Comparison of ENCODE assay signal across 9 cellular contexts in the genomic region with DNA sequence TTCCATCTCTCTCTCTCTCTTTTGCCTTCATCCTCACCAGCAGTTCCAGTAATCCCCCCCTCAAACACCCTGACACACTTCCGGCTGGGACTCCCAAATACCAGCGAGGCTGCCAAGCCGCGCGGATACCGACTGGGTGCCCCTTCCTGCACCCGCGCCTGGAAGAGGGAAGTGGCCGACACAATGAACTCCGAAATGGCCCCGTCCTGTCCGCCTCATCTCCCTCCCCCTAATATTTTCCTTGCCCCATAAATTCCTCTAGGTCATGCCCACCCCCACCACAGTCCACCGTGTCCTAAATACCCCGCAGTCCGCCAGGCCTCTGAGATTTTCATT. TPM values are rescaled to one million over a fixed set of nuclear protein-coding genes. Genes with fewer than 3 reads are reported as not detected.
A peak's percentile ranks its signal among the peaks of the same experiment; 100 is the strongest.
DNase-seq lines count a peak whose midpoint lies in the region; ATAC-seq and TF ChIP-seq lines count a peak whose summit lies in the region.
"Had no signal": no experiment of that assay in that cellular context is flagged by ENCODE, and none has a peak within 500 bp of the region (broad histone marks: within the 10 kb centered on the region; RNA-seq: fewer than 3 reads in every experiment).

No MANE protein-coding gene starts in this region.

- intact Hi-C loops in left cardiac atrium (cut with DNase I) (loop anchor here (10.0 kb wide), 2 partner anchors 782 to 1302 kb away; no protein-coding TSS in a partner anchor), cardiac septum (cut with DNase I) (loop anchor here (10.0 kb wide), 1 partner anchor 1302 kb away; no protein-coding TSS in a partner anchor), aorta (cut with DNase I) (loop anchor here in 1 of 2 donors (10.0 kb wide), 1 partner anchor 962 kb away; a partner anchor contains a TSS)

- DNase-seq in left cardiac atrium (peak; percentile 14), cardiac septum (ENCODE audit: low spot score) (no peak), aorta (peak; percentile 47 to 86), amygdala (lab: John Stamatoyannopoulos, UW) (no peak)
- no peak for DNase-seq in activated CD8-positive, alpha-beta memory T cell treated with anti-CD3 and anti-CD28 coated beads, Interleukin-2, amount 50 U/mL, for 4 hours
- DNase-seq: activated naive CD4-positive, alpha-beta T cell treated with Interleukin-2 at 50 U/mL for 16 hours had no signal

- H3K4me1 ChIP-seq in mesodermal cell (ENCODE audit: control insufficient read depth, insufficient read depth, low read length, poor library complexity, severe bottlenecking) (peaks cover 2% of the 10 kb centered on the region), aorta (ENCODE audit: control insufficient read depth in 1 of 2, insufficient read depth in 2 of 2, low read length in 2 of 2) (no peaks in the 10 kb centered on the region)

- 3 to 7% methylated on average over 10 to 15 of the region's 15 CpGs for WGBS in mesodermal cell (ENCODE audit: insufficient coverage in 2 of 2), 2 experiments
- 56 to 73% methylated on average over 15 of the region's 15 CpGs for WGBS in aorta, 2 donors

- TF ChIP-seq CTCF in VCaP (conservative IDR thresholded peaks at IDR 0.05), result no peak

- ATAC-seq in left cardiac atrium (no peak), aorta (ENCODE audit: low FRiP score) (no peak), GM21619 (IDR thresholded peaks at IDR 0.05; ENCODE audit: unreplicated experiment) (no peak)

- H3K27ac ChIP-seq in VCaP (peak overlapping the region; percentile 99), mesodermal cell (ENCODE audit: low read depth, low read length, severe bottlenecking) (peak overlapping the region; percentile 10), aorta (ENCODE audit: low read depth in 1 of 2, low read length in 2 of 2) (no peak overlapping the region)

- H3K9me3 ChIP-seq in mesodermal cell (ENCODE audit: control insufficient read depth, low read length) (no peaks in the 10 kb centered on the region), aorta (ENCODE audit: control insufficient read depth, low read length) (no peaks in the 10 kb centered on the region)

- H3K4me3 ChIP-seq in mesodermal cell (ENCODE audit: extremely low read depth, insufficient read depth, low read length, poor library complexity, severe bottlenecking), result peak overlapping the region; percentile 11
- H3K4me3 ChIP-seq in aorta (ENCODE audit: low read length in 2 of 2), result no peak overlapping the region

- H3K27me3 ChIP-seq in aorta (ENCODE audit: control insufficient read depth in 1 of 2, insufficient read depth in 2 of 2, low read length in 1 of 2), result no peaks in the 10 kb centered on the region

- H3K36me3 ChIP-seq in mesodermal cell (ENCODE audit: control insufficient read depth, insufficient read depth, low read length) (no peaks in the 10 kb centered on the region), aorta (ENCODE audit: control insufficient read depth in 1 of 2, insufficient read depth in 2 of 2, low read length in 1 of 2) (no peaks in the 10 kb centered on the region)

RNA-seq across cellular contexts. Expression of a gene that starts 1.8 kb away (rescaled TPM):
- total RNA-seq in left cardiac atrium (not detected), cardiac septum (not detected), aorta (1 to 10 TPM; 1.6 to 5.8 TPM)
- 11.6 TPM for polyA plus RNA-seq in mesodermal cell (2013, experiment 1 of 2)
- 11.2 TPM for polyA plus RNA-seq in mesodermal cell (2013, experiment 2 of 2)
- polyA plus RNA-seq in aorta, result 1 to 10 TPM; 1.5 to 3.1 TPM

RNA-seq across cellular contexts. Expression of a gene that starts 7.0 kb away (rescaled TPM):
- total RNA-seq in left cardiac atrium (under 1 TPM; 0.10 to 0.21 TPM), cardiac septum (not detected), aorta (10 to 100 TPM in 1 of 2 donors, 1 to 10 TPM in 1; 1.5 to 11.2 TPM)
- polyA plus RNA-seq in mesodermal cell (2013, experiment 1 of 2), result 5.6 TPM
- 6.2 TPM for polyA plus RNA-seq in mesodermal cell (2013, experiment 2 of 2)
- 1 to 10 TPM; 3.4 to 3.6 TPM for polyA plus RNA-seq in aorta

RNA-seq across cellular contexts. Expression of a gene that starts 10.7 kb away (rescaled TPM):
- total RNA-seq in left cardiac atrium, result under 1 TPM; 0.12 to 0.39 TPM
- not detected for total RNA-seq in cardiac septum
- 2.8 TPM for polyA plus RNA-seq in mesodermal cell (2013, experiment 1 of 2)
- 3.2 TPM for polyA plus RNA-seq in mesodermal cell (2013, experiment 2 of 2)
- 1 to 10 TPM; 4.7 to 9.3 TPM for total RNA-seq in aorta
- polyA plus RNA-seq in aorta, result 1 to 10 TPM; 2.4 to 3.3 TPM

RNA-seq across cellular contexts. Expression of a gene that starts 14.8 kb away (rescaled TPM):
- total RNA-seq in left cardiac atrium (under 1 TPM; 0.68 to 0.74 TPM), cardiac septum (0.40 TPM), aorta (10 to 100 TPM in 1 of 2 donors, 1 to 10 TPM in 1; 9.6 to 20.8 TPM)
- 7.0 TPM for polyA plus RNA-seq in mesodermal cell (2013, experiment 1 of 2)
- 5.9 TPM for polyA plus RNA-seq in mesodermal cell (2013, experiment 2 of 2)
- 10 to 100 TPM in 1 of 2 donors, 1 to 10 TPM in 1; 3.8 to 12.2 TPM for polyA plus RNA-seq in aorta

RNA-seq across cellular contexts. Expression of a gene that starts 17.9 kb away (rescaled TPM):
- total RNA-seq in left cardiac atrium, result not detected
- not detected for total RNA-seq in cardiac septum
- polyA plus RNA-seq in mesodermal cell (2013, experiment 1 of 2), result 2.0 TPM
- polyA plus RNA-seq in mesodermal cell (2013, experiment 2 of 2), result 1.8 TPM
- under 1 TPM in 1 of 2 donors, not detected in 1; 0.81 TPM for total RNA-seq in aorta
- polyA plus RNA-seq in aorta, result under 1 TPM in 1 of 2 donors, not detected in 1; 0.13 TPM

Comparison
In these comparisons a context has a peak if more than half of its experiments do, and no peak if none do; other contexts are left out.
1. DNase-seq: peak in left cardiac atrium (single experiment) and aorta (2 of 2); none in cardiac septum (single experiment), amygdala (0 of 56) and activated CD8-positive, alpha-beta memory T cell treated with anti-CD3 and anti-CD28 coated beads, Interleukin-2, amount 50 U/mL, for 4 hours (single experiment).
2. H3K27ac ChIP-seq: peak in VCaP (single experiment) and mesodermal cell (single experiment); none in aorta (0 of 2).